Comparison of ENCODE assay signal across 36 cellular contexts in genomic region chr19:35073941-35074340, GRCh38. TPM values are rescaled to one million over a fixed set of nuclear protein-coding genes. Genes with fewer than 3 reads are reported as not detected.
"Had no signal": no experiment of that assay in that cellular context is flagged by ENCODE, and none has a peak within 500 bp of the region (broad histone marks: within the 10 kb centered on the region; RNA-seq: fewer than 3 reads in every experiment).

No MANE protein-coding gene starts in this region.

- DNase-seq: activated CD4-positive, alpha-beta T cell treated with anti-CD3 and anti-CD28 coated beads for 1 hour; activated CD4-positive, alpha-beta T cell treated with anti-CD3 and anti-CD28 coated beads for 48 hours; activated CD4-positive, CD25-positive, alpha-beta regulatory T cell; activated CD8-positive, alpha-beta T cell treated with anti-CD3 and anti-CD28 coated beads for 36 hours; activated gamma-delta T cell; activated naive CD4-positive, alpha-beta T cell treated with Interleukin-2 at 50 U/mL for 16 hours; activated naive CD8-positive, alpha-beta T cell treated with anti-CD3 and anti-CD28 coated beads, Interleukin-2, amount 10 ng/mL, durations not matched to agents 7 days and 5 days; activated T-cell treated with anti-CD3 and anti-CD28 coated beads, Interleukin-2, amount 50 U/mL, for 1 hour; amygdala; Kasumi-1; KBM-7; MG63; MV-4-11; NCI-H1092; NCI-H1436 treated with DMSO at 0.1 percent for 48 hours; NCI-H1694 treated with DMSO at 0.1 percent for 48 hours; NCI-H2029 treated with DMSO at 0.1 percent for 48 hours; NCI-H2107; NCI-H2171; NCI-H510A; NCI-H526; NCI-H748 treated with DMSO at 0.1 percent for 48 hours; NK-92 treated with Interleukin-12 subunit alpha and Interleukin-12 subunit beta, amount 100 ng/mL, for 24 hours; PC-9; Right ventricle myocardium superior; SW 1271; T-helper 1 cell; T-helper 2 cell; T-helper 9 cell; WERI-Rb-1 had no signal

- ATAC-seq: activated CD8-positive, alpha-beta T cell treated with anti-CD3 and anti-CD28 coated beads for 36 hours had no signal

- H3K4me1 Mint-ChIP-seq: activated naive CD4-positive, alpha-beta T cell treated with anti-CD3 and anti-CD28 coated beads, Interleukin-2, amount 50 U/mL, for 24 hours; central memory CD8-positive, alpha-beta T cell had no signal

- H3K4me1 ChIP-seq: ascending aorta had no signal

- H3K36me3 ChIP-seq: ascending aorta, cardiac muscle cell, MG63, WERI-Rb-1 had no signal

- H3K4me3 Mint-ChIP-seq: activated CD8-positive, alpha-beta T cell treated with anti-CD3 and anti-CD28 coated beads for 36 hours; activated naive CD4-positive, alpha-beta T cell treated with anti-CD3 and anti-CD28 coated beads, Interleukin-2, amount 50 U/mL, for 24 hours; activated naive CD8-positive, alpha-beta T cell treated with anti-CD3 and anti-CD28 coated beads, Interleukin-2, amount 10 ng/mL, durations not matched to agents 7 days and 5 days; central memory CD8-positive, alpha-beta T cell had no signal

- H3K27ac Mint-ChIP-seq: activated CD8-positive, alpha-beta T cell treated with anti-CD3 and anti-CD28 coated beads for 36 hours; activated naive CD8-positive, alpha-beta T cell treated with anti-CD3 and anti-CD28 coated beads, Interleukin-2, amount 10 ng/mL, durations not matched to agents 7 days and 5 days; activated T-helper 2 cell treated with anti-CD3 and anti-CD28 coated beads, Interferon-gamma antibody, Interleukin-2, Interleukin-4, amounts not matched to agents 10 μg/mL and 5 μg/mL and 100 μg/mL, durations not matched to agents 14 hours and 24 hours and 36 hours had no signal

- H3K36me3 Mint-ChIP-seq: activated naive CD4-positive, alpha-beta T cell treated with anti-CD3 and anti-CD28 coated beads, Interleukin-2, amount 50 U/mL, for 24 hours; activated naive CD8-positive, alpha-beta T cell treated with anti-CD3 and anti-CD28 coated beads, Interleukin-2, amount 10 ng/mL, durations not matched to agents 7 days and 5 days had no signal

- H3K4me2 ChIP-seq: PC-9 had no signal

- H3K27me3 Mint-ChIP-seq: activated CD8-positive, alpha-beta T cell treated with anti-CD3 and anti-CD28 coated beads for 36 hours; activated naive CD4-positive, alpha-beta T cell treated with anti-CD3 and anti-CD28 coated beads, Interleukin-2, amount 50 U/mL, for 24 hours had no signal

- H3K27me3 ChIP-seq: ascending aorta, cardiac muscle cell, MG63 had no signal

- H3K9me3 Mint-ChIP-seq: activated naive CD4-positive, alpha-beta T cell treated with anti-CD3 and anti-CD28 coated beads, Interleukin-2, amount 50 U/mL, for 24 hours; activated T-helper 2 cell treated with anti-CD3 and anti-CD28 coated beads, Interferon-gamma antibody, Interleukin-2, Interleukin-4, amounts not matched to agents 10 μg/mL and 5 μg/mL and 100 μg/mL, durations not matched to agents 14 hours and 24 hours and 36 hours; central memory CD8-positive, alpha-beta T cell had no signal

- H3K4me3 ChIP-seq: ascending aorta, cardiac muscle cell, MG63, PC-9 had no signal

- H3K27ac ChIP-seq: ascending aorta, cardiac muscle cell, PC-9, WERI-Rb-1 had no signal

- H2AFZ ChIP-seq: PC-9 had no signal

RNA-seq across cellular contexts. Expression of gene HPN, which starts 32.4 kb away (rescaled TPM):
- total RNA-seq: activated CD8-positive, alpha-beta memory T cell treated with anti-CD3 and anti-CD28 coated beads for 36 hours had no signal

RNA-seq across cellular contexts. Expression of gene FXYD3, which starts 41.7 kb away (rescaled TPM):
- total RNA-seq: activated CD8-positive, alpha-beta memory T cell treated with anti-CD3 and anti-CD28 coated beads for 36 hours; activated CD8-positive, alpha-beta T cell treated with anti-CD3 and anti-CD28 coated beads for 36 hours; activated naive CD8-positive, alpha-beta T cell treated with anti-CD3 and anti-CD28 coated beads, Interleukin-2, amount 10 ng/mL, durations not matched to agents 7 days and 5 days; activated T-helper 2 cell treated with anti-CD3 and anti-CD28 coated beads, Interferon-gamma antibody, Interleukin-2, Interleukin-4, amounts not matched to agents 10 μg/mL and 5 μg/mL and 100 μg/mL, durations not matched to agents 14 hours and 24 hours and 36 hours; ascending aorta; cardiac muscle cell had no signal
